Comparison of ENCODE assay signal across 1 cellular context in the genomic region with DNA sequence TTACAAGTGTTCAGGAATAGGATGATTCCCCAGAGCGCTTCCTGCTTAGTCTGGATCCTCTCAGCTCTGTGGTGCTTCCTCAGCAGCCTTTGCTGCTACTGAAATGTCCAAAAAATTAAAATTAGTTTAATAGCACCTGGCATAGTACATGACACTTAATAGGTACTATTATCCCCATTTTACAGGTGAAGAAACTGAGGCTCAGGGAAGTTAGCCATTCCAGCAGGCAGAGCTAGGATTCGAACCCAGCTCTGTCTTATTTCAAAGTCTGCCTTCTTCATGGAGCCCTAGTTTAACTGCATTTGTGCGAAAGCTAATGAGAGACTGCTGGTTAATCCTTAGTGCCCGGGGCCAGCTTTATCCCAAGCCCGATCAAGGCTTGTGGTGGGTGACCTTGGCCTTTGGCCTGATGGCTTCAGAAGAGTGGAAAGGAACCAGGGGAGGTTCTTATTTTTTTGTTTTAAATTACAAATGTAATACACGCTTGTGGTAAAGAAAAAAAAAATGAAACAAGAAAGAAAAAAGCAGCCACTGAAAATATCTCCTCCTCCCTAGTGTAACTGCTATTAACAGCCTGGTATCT.
TF ChIP-seq lines count a peak whose summit lies in the region.

No MANE protein-coding gene starts in this region.

TF ChIP-seq in SK-N-SH treated with all-trans-retinoic acid at 6 μM for 48 hours, 23 proteins besides CTCF, POLR2A, EP300 and RAD21 (continued from another document):
- TF ChIP-seq, protein P1, sequence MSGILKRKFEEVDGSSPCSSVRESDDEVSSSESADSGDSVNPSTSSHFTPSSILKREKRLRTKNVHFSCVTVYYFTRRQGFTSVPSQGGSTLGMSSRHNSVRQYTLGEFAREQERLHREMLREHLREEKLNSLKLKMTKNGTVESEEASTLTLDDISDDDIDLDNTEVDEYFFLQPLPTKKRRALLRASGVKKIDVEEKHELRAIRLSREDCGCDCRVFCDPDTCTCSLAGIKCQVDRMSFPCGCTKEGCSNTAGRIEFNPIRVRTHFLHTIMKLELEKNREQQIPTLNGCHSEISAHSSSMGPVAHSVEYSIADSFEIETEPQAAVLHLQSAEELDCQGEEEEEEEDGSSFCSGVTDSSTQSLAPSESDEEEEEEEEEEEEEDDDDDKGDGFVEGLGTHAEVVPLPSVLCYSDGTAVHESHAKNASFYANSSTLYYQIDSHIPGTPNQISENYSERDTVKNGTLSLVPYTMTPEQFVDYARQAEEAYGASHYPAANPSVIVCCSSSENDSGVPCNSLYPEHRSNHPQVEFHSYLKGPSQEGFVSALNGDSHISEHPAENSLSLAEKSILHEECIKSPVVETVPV (CRISPR knock-in tag; IDR thresholded peaks at IDR 0.05), result no peak
- no peak for TF ChIP-seq ZC3H10 (CRISPR knock-in tag; IDR thresholded peaks at IDR 0.05)
- TF ChIP-seq, protein P2, sequence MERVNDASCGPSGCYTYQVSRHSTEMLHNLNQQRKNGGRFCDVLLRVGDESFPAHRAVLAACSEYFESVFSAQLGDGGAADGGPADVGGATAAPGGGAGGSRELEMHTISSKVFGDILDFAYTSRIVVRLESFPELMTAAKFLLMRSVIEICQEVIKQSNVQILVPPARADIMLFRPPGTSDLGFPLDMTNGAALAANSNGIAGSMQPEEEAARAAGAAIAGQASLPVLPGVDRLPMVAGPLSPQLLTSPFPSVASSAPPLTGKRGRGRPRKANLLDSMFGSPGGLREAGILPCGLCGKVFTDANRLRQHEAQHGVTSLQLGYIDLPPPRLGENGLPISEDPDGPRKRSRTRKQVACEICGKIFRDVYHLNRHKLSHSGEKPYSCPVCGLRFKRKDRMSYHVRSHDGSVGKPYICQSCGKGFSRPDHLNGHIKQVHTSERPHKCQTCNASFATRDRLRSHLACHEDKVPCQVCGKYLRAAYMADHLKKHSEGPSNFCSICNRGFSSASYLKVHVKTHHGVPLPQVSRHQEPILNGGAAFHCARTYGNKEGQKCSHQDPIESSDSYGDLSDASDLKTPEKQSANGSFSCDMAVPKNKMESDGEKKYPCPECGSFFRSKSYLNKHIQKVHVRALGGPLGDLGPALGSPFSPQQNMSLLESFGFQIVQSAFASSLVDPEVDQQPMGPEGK (CRISPR knock-in tag; IDR thresholded peaks at IDR 0.05; ENCODE audit: borderline replicate concordance), result no peak
- no peak for TF ChIP-seq RARB (CRISPR knock-in tag; IDR thresholded peaks at IDR 0.05)
- TF ChIP-seq BACH2 (CRISPR knock-in tag; IDR thresholded peaks at IDR 0.05; ENCODE audit: borderline replicate concordance), result no peak
- TF ChIP-seq, protein P3, sequence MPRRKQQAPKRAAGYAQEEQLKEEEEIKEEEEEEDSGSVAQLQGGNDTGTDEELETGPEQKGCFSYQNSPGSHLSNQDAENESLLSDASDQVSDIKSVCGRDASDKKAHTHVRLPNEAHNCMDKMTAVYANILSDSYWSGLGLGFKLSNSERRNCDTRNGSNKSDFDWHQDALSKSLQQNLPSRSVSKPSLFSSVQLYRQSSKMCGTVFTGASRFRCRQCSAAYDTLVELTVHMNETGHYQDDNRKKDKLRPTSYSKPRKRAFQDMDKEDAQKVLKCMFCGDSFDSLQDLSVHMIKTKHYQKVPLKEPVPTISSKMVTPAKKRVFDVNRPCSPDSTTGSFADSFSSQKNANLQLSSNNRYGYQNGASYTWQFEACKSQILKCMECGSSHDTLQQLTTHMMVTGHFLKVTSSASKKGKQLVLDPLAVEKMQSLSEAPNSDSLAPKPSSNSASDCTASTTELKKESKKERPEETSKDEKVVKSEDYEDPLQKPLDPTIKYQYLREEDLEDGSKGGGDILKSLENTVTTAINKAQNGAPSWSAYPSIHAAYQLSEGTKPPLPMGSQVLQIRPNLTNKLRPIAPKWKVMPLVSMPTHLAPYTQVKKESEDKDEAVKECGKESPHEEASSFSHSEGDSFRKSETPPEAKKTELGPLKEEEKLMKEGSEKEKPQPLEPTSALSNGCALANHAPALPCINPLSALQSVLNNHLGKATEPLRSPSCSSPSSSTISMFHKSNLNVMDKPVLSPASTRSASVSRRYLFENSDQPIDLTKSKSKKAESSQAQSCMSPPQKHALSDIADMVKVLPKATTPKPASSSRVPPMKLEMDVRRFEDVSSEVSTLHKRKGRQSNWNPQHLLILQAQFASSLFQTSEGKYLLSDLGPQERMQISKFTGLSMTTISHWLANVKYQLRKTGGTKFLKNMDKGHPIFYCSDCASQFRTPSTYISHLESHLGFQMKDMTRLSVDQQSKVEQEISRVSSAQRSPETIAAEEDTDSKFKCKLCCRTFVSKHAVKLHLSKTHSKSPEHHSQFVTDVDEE (CRISPR knock-in tag; IDR thresholded peaks at IDR 0.05), result no peak
TF ChIP-seq in SK-N-SH treated with all-trans-retinoic acid at 6 μM for 48 hours: peak in this region for 0.
